ENCODE assay signal across 14 cellular contexts in the genomic region with DNA sequence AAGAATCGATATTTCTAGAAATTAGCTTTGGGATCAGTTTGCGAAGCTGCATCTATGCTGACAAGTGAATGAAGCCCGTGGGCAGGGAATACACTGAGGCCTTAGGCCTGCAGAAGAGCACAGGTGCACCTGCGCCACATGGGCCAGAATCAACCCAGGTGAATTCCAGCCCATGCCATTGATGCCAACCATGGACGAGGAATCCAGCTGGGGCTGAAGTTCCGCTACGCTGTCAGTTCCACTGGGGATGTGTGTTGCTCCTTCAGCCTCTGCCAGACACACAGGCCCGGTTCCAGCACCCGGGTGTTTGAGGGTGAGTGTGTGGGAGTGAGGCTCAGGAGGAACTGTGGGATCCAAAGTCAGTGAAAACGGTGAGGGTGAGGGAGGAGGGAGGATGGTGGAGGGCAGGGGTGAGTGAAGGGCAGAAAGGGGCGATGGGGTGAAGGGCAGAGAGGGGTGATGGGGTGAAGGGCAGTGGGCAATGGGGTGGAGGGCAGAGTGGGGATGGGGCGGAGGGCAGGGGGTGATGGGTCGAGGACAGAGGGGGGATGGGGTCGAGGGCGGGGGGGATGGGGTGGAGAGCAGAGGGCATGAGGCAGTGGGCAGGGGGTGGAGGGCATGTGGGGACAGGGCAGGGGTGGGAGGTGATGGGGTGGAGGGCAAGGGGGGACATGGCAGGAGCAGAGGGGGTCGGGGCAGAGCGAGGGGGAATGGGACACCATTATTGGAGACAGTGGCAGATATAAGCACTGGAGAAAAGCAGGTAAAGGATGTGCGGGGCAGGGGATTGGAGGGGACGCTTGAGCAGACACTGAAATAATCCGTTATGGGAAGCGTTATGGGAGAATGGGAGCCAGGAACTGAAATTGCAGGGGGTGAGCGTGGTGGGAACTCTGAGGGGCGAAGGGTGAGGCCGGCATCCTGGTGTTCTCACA.
DNase-seq lines count a peak whose midpoint lies in the region; ATAC-seq and TF ChIP-seq lines count a peak whose summit lies in the region.
"Had no signal": no experiment of that assay in that cellular context is flagged by ENCODE, and none has a peak within 500 bp of the region (broad histone marks: within the 10 kb centered on the region; RNA-seq: fewer than 3 reads in every experiment).

No MANE protein-coding gene starts in this region.

- H3K27ac ChIP-seq in right atrium auricular region (no peak overlapping the region), colonic mucosa (no peak overlapping the region), neuronal stem cell (replicated peaks; ENCODE audit: low read length) (no peak overlapping the region), vagina (no peak overlapping the region)
- H3K27ac ChIP-seq: C4-2B had no signal

- H2BK5ac ChIP-seq in neuronal stem cell (ENCODE audit: low read length) = no peak overlapping the region

- no peak overlapping the region for H3K4ac ChIP-seq in neuronal stem cell (ENCODE audit: low read length)

- H3K27me3 ChIP-seq in right atrium auricular region (no peaks in the 10 kb centered on the region), colonic mucosa (no peaks in the 10 kb centered on the region), neuronal stem cell (ENCODE audit: control insufficient read depth in 3 of 3, insufficient read depth in 3 of 3, low read depth in 1 of 3, low read length in 3 of 3) (no peaks in the 10 kb centered on the region), vagina (no peaks in the 10 kb centered on the region)

- H3K9me3 ChIP-seq in right atrium auricular region (peaks cover 0 to 6% of the 10 kb centered on the region in 2 donors), colonic mucosa (no peaks in the 10 kb centered on the region), neuronal stem cell (replicated peaks in 1 of 2; ENCODE audit: control insufficient read depth in 2 of 2, insufficient read depth in 1 of 2, low read depth in 1 of 2, low read length in 2 of 2) (no peaks in the 10 kb centered on the region), vagina (no peaks in the 10 kb centered on the region)
- H3K9me3 ChIP-seq: HAP-1 had no signal

- H3K14ac ChIP-seq in neuronal stem cell (ENCODE audit: low read length) = no peak overlapping the region

- H3K4me3 ChIP-seq in right atrium auricular region = no peak overlapping the region
- H3K4me3 ChIP-seq in colonic mucosa = no peak overlapping the region
- H3K4me3 ChIP-seq in neuronal stem cell (ENCODE audit: low read length in 2 of 2) = no peak overlapping the region
- no peak overlapping the region for H3K4me3 ChIP-seq in vagina
- H3K4me3 ChIP-seq: HAP-1, K562 had no signal

- no peak overlapping the region for H4K91ac ChIP-seq in neuronal stem cell (ENCODE audit: low read depth, low read length, poor library complexity)

- no CpG with 5 or more reads among the region's 24 CpGs for WGBS in neuronal stem cell (ENCODE audit: extremely low coverage in 2 of 2, insufficient read length in 2 of 2, insufficient replicate concordance in 1 of 2), 2 donors

- H4K8ac ChIP-seq in neuronal stem cell (ENCODE audit: low read depth, low read length) = no peak overlapping the region

- no peak overlapping the region for H3K23ac ChIP-seq in neuronal stem cell (ENCODE audit: low read depth, low read length, poor library complexity)

- DNase-seq in right atrium auricular region (ENCODE audit: low spot score) (peak; percentile 23), Right ventricle myocardium superior (no peak), colonic mucosa (peak; percentile 6), neuronal stem cell (ENCODE audit: low spot score) (no peak), vagina (ENCODE audit: extremely low spot score in 2 of 2) (peak; percentile 56 to 77), NCI-H1105 treated with DMSO at 0.1 percent for 48 hours (lab: John Stamatoyannopoulos, UW) (no peak)
- DNase-seq: AML-193, DMS 273 treated with DMSO at 0.1 percent for 48 hours, DND-41, NCI-H748 treated with DMSO at 0.1 percent for 48 hours had no signal

- H2AK5ac ChIP-seq in neuronal stem cell (ENCODE audit: low read depth, low read length) = no peak overlapping the region

- no peak overlapping the region for H2AFZ ChIP-seq in neuronal stem cell (ENCODE audit: low read length)

- H3K36me3 ChIP-seq in right atrium auricular region = no peaks in the 10 kb centered on the region
- H3K36me3 ChIP-seq in colonic mucosa = no peaks in the 10 kb centered on the region
- no peaks in the 10 kb centered on the region for H3K36me3 ChIP-seq in neuronal stem cell (replicated peaks in 1 of 2; ENCODE audit: control insufficient read depth in 2 of 2, insufficient read depth in 2 of 2, low read length in 2 of 2)
- H3K36me3 ChIP-seq in vagina = no peaks in the 10 kb centered on the region
- H3K36me3 ChIP-seq: HAP-1 had no signal

- no peak overlapping the region for H3K4me2 ChIP-seq in neuronal stem cell (ENCODE audit: insufficient read depth, low read length, poor library complexity, severe bottlenecking)

- TF ChIP-seq CTCF in right atrium auricular region (IDR thresholded peaks at IDR 0.05) (no peak), colonic mucosa (IDR thresholded peaks at IDR 0.05) (no peak), vagina (IDR thresholded peaks at IDR 0.05) (no peak)

- intact Hi-C loops in Right ventricle myocardium superior (cut with DNase I) (no loop called here), colonic mucosa (cut with DNase I) (no loop called here), vagina (cut with DNase I) (no loop called here)

- H3K79me1 ChIP-seq in neuronal stem cell (ENCODE audit: low read depth, low read length) = no peaks in the 10 kb centered on the region

- H2BK15ac ChIP-seq in neuronal stem cell (ENCODE audit: low read length) = peak overlapping the region; percentile 1

- ATAC-seq in Right ventricle myocardium superior (ENCODE audit: poor library complexity) (no peak), HG02763 (IDR thresholded peaks at IDR 0.05; ENCODE audit: unreplicated experiment) (no peak)
- ATAC-seq: K562 had no signal

- TF ChIP-seq POLR2A in vagina (IDR thresholded peaks at IDR 0.05) = no peak

- no peak overlapping the region for H2BK12ac ChIP-seq in neuronal stem cell (ENCODE audit: low read length)

- H2BK120ac ChIP-seq in neuronal stem cell (ENCODE audit: low read depth, low read length) = no peak overlapping the region

- H3K9ac ChIP-seq in colonic mucosa (ENCODE audit: low read depth in 2 of 2, low read length in 2 of 2) (no peak overlapping the region), neuronal stem cell (ENCODE audit: low read depth, low read length, poor library complexity) (no peak overlapping the region)

- H3K4me1 ChIP-seq in right atrium auricular region = no peaks in the 10 kb centered on the region
- H3K4me1 ChIP-seq in colonic mucosa = no peaks in the 10 kb centered on the region
- H3K4me1 ChIP-seq in neuronal stem cell (ENCODE audit: control insufficient read depth in 2 of 2, insufficient read depth in 1 of 2, low read depth in 1 of 2, low read length in 2 of 2) = no peaks in the 10 kb centered on the region
- no peaks in the 10 kb centered on the region for H3K4me1 ChIP-seq in vagina
- H3K4me1 ChIP-seq: HAP-1 had no signal

- H3K18ac ChIP-seq in neuronal stem cell (ENCODE audit: low read length) = no peak overlapping the region

Comparison
In these comparisons a context has a peak if more than half of its experiments do, and no peak if none do; other contexts are left out.
1. DNase-seq: peak in right atrium auricular region (single experiment), colonic mucosa (single experiment) and vagina (2 of 2); none in Right ventricle myocardium superior (single experiment), neuronal stem cell (single experiment) and NCI-H1105 treated with DMSO at 0.1 percent for 48 hours (single experiment).